ENCODE assay signal across 21 cellular contexts in the genomic region with DNA sequence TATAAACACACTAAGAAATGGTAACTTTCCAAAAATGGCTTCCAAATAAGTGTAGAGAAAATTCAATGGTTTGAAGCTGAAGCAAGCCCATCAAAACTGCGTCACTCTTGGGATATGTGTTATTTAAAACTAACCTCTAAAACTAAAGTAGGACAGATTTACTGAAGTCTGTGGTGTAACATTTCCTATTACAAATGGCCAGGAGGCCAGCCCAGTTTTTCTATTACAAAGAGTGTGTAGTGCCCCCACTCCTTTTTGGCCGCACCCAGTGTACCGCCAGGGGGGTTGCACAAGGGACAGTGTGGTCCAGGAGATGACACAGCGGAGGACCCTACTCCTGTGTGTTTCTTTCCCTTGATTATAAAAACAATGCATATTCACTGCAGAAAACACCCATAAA. TPM values are rescaled to one million over a fixed set of nuclear protein-coding genes. Genes with fewer than 3 reads are reported as not detected.
DNase-seq lines count a peak whose midpoint lies in the region; ATAC-seq and TF ChIP-seq lines count a peak whose summit lies in the region.
"Had no signal": no experiment of that assay in that cellular context is flagged by ENCODE, and none has a peak within 500 bp of the region (broad histone marks: within the 10 kb centered on the region; RNA-seq: fewer than 3 reads in every experiment).

No MANE protein-coding gene starts in this region.

- TF ChIP-seq CTCF in NB4 (IDR thresholded peaks at IDR 0.05; ENCODE audit: low read depth, low read length) (peak; percentile 7), osteocyte (IDR thresholded peaks at IDR 0.05) (no peak)

- DNase-seq in AML-193 (lab: John Stamatoyannopoulos, UW) (peak; percentile 24 to 26), NB4 (ENCODE audit: low read depth) (peak; percentile 88), dermis microvascular lymphatic vessel endothelial cell (ENCODE audit: low read depth in 2 of 2) (peak; percentile 21 to 36), osteocyte (ENCODE audit: extremely low spot score, unreplicated experiment) (no peak), KBM-7 (no peak), AG20443 (ENCODE audit: low spot score) (no peak), kidney glomerular epithelial cell (lab: John Stamatoyannopoulos, UW) (no peak)
- DNase-seq: activated CD4-positive, alpha-beta T cell treated with anti-CD3 and anti-CD28 coated beads for 1 hour; activated CD8-positive, alpha-beta memory T cell treated with anti-CD3 and anti-CD28 coated beads for 24 hours; activated naive CD4-positive, alpha-beta T cell treated with anti-CD3 and anti-CD28 coated beads, Interleukin-2, amount 10 ng/mL, durations not matched to agents 7 days and 5 days; activated T-cell treated with anti-CD3 and anti-CD28 coated beads, Interleukin-2, amount 50 U/mL, for 48 hours; Calu3; hypothalamus; NCI-H146; NCI-H2171; NCI-H524 treated with DMSO at 0.1 percent for 48 hours; right cardiac atrium had no signal

- in situ Hi-C loops in KBM-7 (cut with MboI; ENCODE audit: low pct_unique_long_range_greater_than_20kb, low sequenced_read_pairs) = no loop called here

- peak overlapping the region; percentile 35 for H3K27ac Mint-ChIP-seq in osteocyte (ENCODE audit: unreplicated experiment)
- H3K27ac Mint-ChIP-seq: activated naive CD4-positive, alpha-beta T cell treated with anti-CD3 and anti-CD28 coated beads, Interleukin-2, amount 10 ng/mL, durations not matched to agents 7 days and 5 days had no signal

- H3K4me1 Mint-ChIP-seq in osteocyte (ENCODE audit: unreplicated experiment) = peaks cover 15% of the 10 kb centered on the region

- no peak for TF ChIP-seq POLR2A in NB4 (IDR thresholded peaks at IDR 0.05; ENCODE audit: extremely low read depth, insufficient read length)

- H3K4me3 ChIP-seq in NB4 (ENCODE audit: low read depth, low read length) = peak overlapping the region; percentile 18
- H3K4me3 ChIP-seq: A549, cardiac muscle cell, lung had no signal

- H3K9me3 Mint-ChIP-seq in osteocyte (ENCODE audit: unreplicated experiment) = no peaks in the 10 kb centered on the region

- H3K27me3 Mint-ChIP-seq in osteocyte (ENCODE audit: unreplicated experiment) = no peaks in the 10 kb centered on the region
- H3K27me3 Mint-ChIP-seq: activated naive CD4-positive, alpha-beta T cell treated with anti-CD3 and anti-CD28 coated beads, Interleukin-2, amount 10 ng/mL, durations not matched to agents 7 days and 5 days had no signal

- no peak overlapping the region for H3K4me3 Mint-ChIP-seq in osteocyte (ENCODE audit: unreplicated experiment)
- H3K4me3 Mint-ChIP-seq: activated naive CD4-positive, alpha-beta T cell treated with anti-CD3 and anti-CD28 coated beads, Interleukin-2, amount 10 ng/mL, durations not matched to agents 7 days and 5 days had no signal

- ATAC-seq in GM18907 (IDR thresholded peaks at IDR 0.05; ENCODE audit: unreplicated experiment) = no peak
- ATAC-seq: A549, right cardiac atrium had no signal

- H3K36me3 Mint-ChIP-seq in osteocyte (ENCODE audit: unreplicated experiment) = peaks cover 48% of the 10 kb centered on the region

RNA-seq across cellular contexts. Expression of a gene that starts 50.7 kb away (rescaled TPM):
- total RNA-seq in dermis microvascular lymphatic vessel endothelial cell = 5.6 and 14.3 TPM in 2 replicates
- 20.8 and 21.4 TPM in 2 replicates for total RNA-seq in osteocyte

Comparison
In these comparisons a context has a peak if more than half of its experiments do, and no peak if none do; other contexts are left out.
1. DNase-seq: peak in AML-193 (2 of 2), NB4 (single experiment) and dermis microvascular lymphatic vessel endothelial cell (2 of 2); none in osteocyte (single experiment), KBM-7 (single experiment), AG20443 (single experiment) and kidney glomerular epithelial cell (single experiment).